In genomic region chr1:8889925-8890785, GRCh38 we compare ENCODE assay signal across 1 cellular context.
TF ChIP-seq lines count a peak whose summit lies in the region.

No MANE protein-coding gene starts in this region.

TF ChIP-seq in IMR-90, 13 proteins besides CTCF, POLR2A, EP300 and RAD21 (continued from another document):
- no peak for TF ChIP-seq ELK1 (IDR thresholded peaks at IDR 0.05; ENCODE audit: borderline replicate concordance, low read depth, low read length)
- TF ChIP-seq FOS (IDR thresholded peaks at IDR 0.05; ENCODE audit: low read depth, low read length) = no peak
